Comparison of ENCODE assay signal across 17 cellular contexts in the genomic region with DNA sequence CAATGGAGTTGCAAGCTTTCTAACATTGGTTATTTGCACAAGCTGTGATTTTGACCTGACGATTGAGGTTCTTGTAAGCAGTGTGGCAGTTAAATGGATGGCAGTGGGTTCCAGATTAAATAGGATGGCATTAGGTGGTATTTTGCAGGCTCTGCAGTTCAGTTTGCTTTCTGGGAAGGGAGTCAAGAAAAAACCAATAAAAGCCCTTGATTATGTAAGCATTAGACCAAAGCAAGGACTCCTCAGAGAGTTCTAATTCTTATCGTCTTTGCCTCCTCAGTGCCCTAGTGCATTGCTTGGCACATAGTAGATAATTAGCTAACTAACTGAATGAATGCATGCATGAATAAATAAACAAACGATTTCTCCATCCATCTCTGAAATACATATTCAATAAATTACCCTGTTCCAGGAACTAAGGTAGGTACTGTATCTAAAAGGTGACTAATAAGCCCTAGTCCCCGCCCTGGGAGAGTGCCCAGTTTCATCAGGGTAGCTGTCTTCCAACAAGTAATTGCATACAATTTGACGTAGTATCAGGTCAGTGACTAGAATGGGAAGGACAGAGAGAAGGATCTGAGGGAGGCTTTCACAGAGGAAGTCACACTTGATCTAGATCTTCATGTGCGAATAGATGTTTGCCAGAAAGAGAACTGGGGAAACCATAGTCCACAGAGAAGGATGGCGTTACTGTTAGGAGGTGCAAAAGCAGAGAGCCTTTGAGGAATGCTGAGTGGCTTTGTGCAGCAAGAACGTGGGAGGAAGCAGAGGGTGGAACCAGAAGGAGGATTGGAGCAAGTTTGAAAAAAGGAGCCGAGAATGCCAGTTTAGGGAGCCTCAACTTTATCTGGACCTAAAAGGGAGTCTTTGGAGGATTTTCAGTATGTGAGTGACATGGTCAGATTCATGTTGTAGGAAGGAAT.
DNase-seq lines count a peak whose midpoint lies in the region; ATAC-seq, FAIRE-seq and TF ChIP-seq lines count a peak whose summit lies in the region.
"Had no signal": no experiment of that assay in that cellular context is flagged by ENCODE, and none has a peak within 500 bp of the region (broad histone marks: within the 10 kb centered on the region; RNA-seq: fewer than 3 reads in every experiment).

No MANE protein-coding gene starts in this region.

- H3K9me3 Mint-ChIP-seq in activated T-cell treated with anti-CD3 and anti-CD28 coated beads, Interleukin-2, amount 50 U/mL, for 4 hours, result no peaks in the 10 kb centered on the region
- H3K9me3 Mint-ChIP-seq in stimulated activated effector memory CD8-positive, alpha-beta T cell treated with anti-CD3 and anti-CD28 coated beads, Interleukin-12 subunit alpha, Interleukin-12 subunit beta, amount 100 ng/mL, for 72 hours, result no peaks in the 10 kb centered on the region
- no peaks in the 10 kb centered on the region for H3K9me3 Mint-ChIP-seq in progenitor cell of endocrine pancreas (ENCODE audit: low read depth)

- H3K36me3 ChIP-seq in kidney (ENCODE audit: control insufficient read depth in 1 of 2, insufficient read depth in 2 of 2, low read length in 2 of 2), result no peaks in the 10 kb centered on the region
- H3K36me3 ChIP-seq: adrenal gland, HAP-1, thoracic aorta had no signal

- FAIRE-seq in kidney (lab: Jason Lieb, UNC), result no peak

- H3K27ac Mint-ChIP-seq in stimulated activated effector memory CD8-positive, alpha-beta T cell treated with anti-CD3 and anti-CD28 coated beads, Interleukin-12 subunit alpha, Interleukin-12 subunit beta, amount 100 ng/mL, for 72 hours, result peak overlapping the region; percentile 13
- H3K27ac Mint-ChIP-seq in progenitor cell of endocrine pancreas, result no peak overlapping the region

- TF ChIP-seq CTCF in VCaP (conservative IDR thresholded peaks at IDR 0.05) (no peak), kidney (IDR thresholded peaks at IDR 0.05; ENCODE audit: borderline replicate concordance, extremely low read depth, insufficient read depth) (no peak), progenitor cell of endocrine pancreas (IDR thresholded peaks at IDR 0.05; ENCODE audit: unreplicated experiment) (no peak)

- peak overlapping the region; percentile 4 for H3K4me3 Mint-ChIP-seq in activated T-cell treated with anti-CD3 and anti-CD28 coated beads, Interleukin-2, amount 50 U/mL, for 4 hours
- peak overlapping the region; percentile 16 for H3K4me3 Mint-ChIP-seq in stimulated activated effector memory CD8-positive, alpha-beta T cell treated with anti-CD3 and anti-CD28 coated beads, Interleukin-12 subunit alpha, Interleukin-12 subunit beta, amount 100 ng/mL, for 72 hours
- no peak overlapping the region for H3K4me3 Mint-ChIP-seq in progenitor cell of endocrine pancreas (ENCODE audit: low read depth)

- no peak overlapping the region for H3K9ac ChIP-seq in kidney (ENCODE audit: low read length in 2 of 2)

- H3K27ac ChIP-seq in VCaP, result peak overlapping the region; percentile 55
- no peak overlapping the region for H3K27ac ChIP-seq in kidney (ENCODE audit: low read depth in 2 of 2, low read length in 2 of 2)
- H3K27ac ChIP-seq: adrenal gland, thoracic aorta had no signal

- no peak overlapping the region for H3K4me3 ChIP-seq in kidney (ENCODE audit: low read length in 2 of 2)
- H3K4me3 ChIP-seq: adrenal gland, HAP-1, thoracic aorta had no signal

- peaks cover 3% of the 10 kb centered on the region for H3K27me3 Mint-ChIP-seq in activated T-cell treated with anti-CD3 and anti-CD28 coated beads, Interleukin-2, amount 50 U/mL, for 4 hours (ENCODE audit: low read depth)
- H3K27me3 Mint-ChIP-seq in progenitor cell of endocrine pancreas, result peaks cover 15% of the 10 kb centered on the region

- no peaks in the 10 kb centered on the region for H3K9me3 ChIP-seq in kidney (ENCODE audit: control insufficient read depth in 1 of 2, low read length in 2 of 2)
- H3K9me3 ChIP-seq: adrenal gland, HAP-1, thoracic aorta had no signal

- peaks cover 0 to 8% of the 10 kb centered on the region in 2 donors for H3K4me1 ChIP-seq in kidney (ENCODE audit: control insufficient read depth in 1 of 2, insufficient read depth in 1 of 2, low read depth in 1 of 2, low read length in 2 of 2)
- H3K4me1 ChIP-seq: HAP-1 had no signal

- intact Hi-C loops in kidney (cut with DNase I), result no loop called here

- ATAC-seq in activated T-cell treated with anti-CD3 and anti-CD28 coated beads, Interleukin-2, amount 50 U/mL, for 4 hours, result no peak
- peak; percentile 57 for ATAC-seq in stimulated activated effector memory CD8-positive, alpha-beta T cell treated with anti-CD3 and anti-CD28 coated beads, Interleukin-12 subunit alpha, Interleukin-12 subunit beta, amount 100 ng/mL, for 72 hours
- no peak for ATAC-seq in HG02623 (IDR thresholded peaks at IDR 0.05; ENCODE audit: unreplicated experiment)
- ATAC-seq: activated CD4-positive, CD25-positive, alpha-beta regulatory T cell treated with anti-CD3 and anti-CD28 coated beads, Interleukin-2, amount 50 U/mL, for 24 hours; SK-N-SH treated with all-trans-retinoic acid at 6 μM for 48 hours had no signal

- no peak for DNase-seq in activated T-cell treated with anti-CD3 and anti-CD28 coated beads, Interleukin-2, amount 50 U/mL, for 4 hours
- no peak for DNase-seq in activated T-cell treated with anti-CD3 and anti-CD28 coated beads for 4 hours
- DNase-seq in kidney, result peak; percentile 52
- DNase-seq in stimulated activated effector memory CD8-positive, alpha-beta T cell treated with anti-CD3 and anti-CD28 coated beads, Interleukin-12 subunit alpha, Interleukin-12 subunit beta, amount 100 ng/mL, for 72 hours (ENCODE audit: low spot score in 2 of 2), result no peak
- no peak for DNase-seq in NCI-H187 (lab: John Stamatoyannopoulos, UW)
- no peak for DNase-seq in progenitor cell of endocrine pancreas (ENCODE audit: low spot score, unreplicated experiment)
- DNase-seq: ACHN, COR-L47, NCI-H2171 treated with DMSO at 0.1 percent for 48 hours, nucleus accumbens had no signal

- H3K4me1 Mint-ChIP-seq in activated T-cell treated with anti-CD3 and anti-CD28 coated beads, Interleukin-2, amount 50 U/mL, for 4 hours (ENCODE audit: low read depth), result peaks cover 24% of the 10 kb centered on the region
- peaks cover 46% of the 10 kb centered on the region for H3K4me1 Mint-ChIP-seq in stimulated activated effector memory CD8-positive, alpha-beta T cell treated with anti-CD3 and anti-CD28 coated beads, Interleukin-12 subunit alpha, Interleukin-12 subunit beta, amount 100 ng/mL, for 72 hours
- H3K4me1 Mint-ChIP-seq in progenitor cell of endocrine pancreas (ENCODE audit: low read depth), result peaks cover 7% of the 10 kb centered on the region

- H3K36me3 Mint-ChIP-seq in activated T-cell treated with anti-CD3 and anti-CD28 coated beads, Interleukin-2, amount 50 U/mL, for 4 hours (ENCODE audit: insufficient read depth), result no peaks in the 10 kb centered on the region
- no peaks in the 10 kb centered on the region for H3K36me3 Mint-ChIP-seq in stimulated activated effector memory CD8-positive, alpha-beta T cell treated with anti-CD3 and anti-CD28 coated beads, Interleukin-12 subunit alpha, Interleukin-12 subunit beta, amount 100 ng/mL, for 72 hours
- no peaks in the 10 kb centered on the region for H3K36me3 Mint-ChIP-seq in progenitor cell of endocrine pancreas (ENCODE audit: insufficient read depth)
